Comparison of ENCODE assay signal across 25 cellular contexts in genomic region chr11:113952070-113952469, GRCh38. TPM values are rescaled to one million over a fixed set of nuclear protein-coding genes. Genes with fewer than 3 reads are reported as not detected.
DNase-seq lines count a peak whose midpoint lies in the region; ATAC-seq and TF ChIP-seq lines count a peak whose summit lies in the region.
"Had no signal": no experiment of that assay in that cellular context is flagged by ENCODE, and none has a peak within 500 bp of the region (broad histone marks: within the 10 kb centered on the region; RNA-seq: fewer than 3 reads in every experiment).

No MANE protein-coding gene starts in this region.

- H3K4me1 ChIP-seq in lower lobe of right lung: no peaks in the 10 kb centered on the region

- H3K36me3 ChIP-seq in lower lobe of right lung: no peaks in the 10 kb centered on the region
- H3K36me3 ChIP-seq: HAP-1, Peyer's patch had no signal

- peaks cover 5% of the 10 kb centered on the region for H3K27me3 ChIP-seq in lower lobe of right lung (ENCODE audit: low read depth)
- H3K27me3 ChIP-seq: Peyer's patch had no signal

- H3K9me3 ChIP-seq in lower lobe of right lung: no peaks in the 10 kb centered on the region
- H3K9me3 ChIP-seq: HAP-1, Peyer's patch had no signal

- intact Hi-C loops in lower lobe of right lung (cut with DNase I): no loop called here

- TF ChIP-seq CTCF in lower lobe of right lung (IDR thresholded peaks at IDR 0.05): no peak

- DNase-seq in NCI-H1417 (lab: John Stamatoyannopoulos, UW) (peak in 2 of 3 experiments; percentile 25), NCI-H1417 treated with DMSO at 0.1 percent for 48 hours (lab: John Stamatoyannopoulos, UW) (no peak), SK-N-DZ (ENCODE audit: low spot score) (peak; percentile 83), lower lobe of right lung (no peak), superior temporal gyrus (ENCODE audit: extremely low spot score) (no peak)
- DNase-seq: 8988T; Calu3; CD4-positive, alpha-beta memory T cell; EL; NCI-H1048; NCI-H146; NCI-H2081; NCI-H2171 treated with DMSO at 0.1 percent for 48 hours; NCI-H446 treated with DMSO at 0.1 percent for 48 hours; NCI-H69; Peyer's patch had no signal

- ATAC-seq in lower lobe of right lung (peak; percentile 18 to 36), HG02970 (IDR thresholded peaks at IDR 0.05; ENCODE audit: low FRiP score, unreplicated experiment) (no peak), HG02840 (IDR thresholded peaks at IDR 0.05; ENCODE audit: low FRiP score, unreplicated experiment) (no peak)
- ATAC-seq: GM12878 had no signal

- H3K27ac ChIP-seq in lower lobe of right lung: no peak overlapping the region
- peak overlapping the region; percentile 27 for H3K27ac ChIP-seq in temporal lobe (ENCODE audit: low read depth, low read length)
- H3K27ac ChIP-seq: Peyer's patch had no signal

- no peak overlapping the region for H3K4me3 ChIP-seq in lower lobe of right lung
- H3K4me3 ChIP-seq: GM12878, HAP-1, K562, Peyer's patch had no signal

RNA-seq across cellular contexts. Expression of gene HTR3A, which starts 22.8 kb away (rescaled TPM):
- 10.2 and 15.4 TPM in 2 replicates for polyA plus RNA-seq in SK-N-DZ (2014; cell fraction: cytosol; rRNA removed)
- 7.5 and 7.6 TPM in 2 replicates for polyA plus RNA-seq in SK-N-DZ (2014; cell fraction: nucleus; rRNA removed)
- total RNA-seq in lower lobe of right lung: not detected
- total RNA-seq in temporal lobe: 0.74 TPM
- total RNA-seq: Calu3; CD4-positive, alpha-beta memory T cell; GM12878; K562; Right ventricle myocardium inferior; SK-MEL-5 had no signal
- polyA plus RNA-seq: AG04450, GM12878, K562 had no signal

RNA-seq across cellular contexts. Expression of gene HTR3B, which starts 47.5 kb away (rescaled TPM):
- polyA plus RNA-seq in SK-N-DZ (2014; cell fraction: cytosol; rRNA removed): not detected in 2 replicates
- polyA plus RNA-seq in SK-N-DZ (2014; cell fraction: nucleus; rRNA removed): not detected in 2 replicates
- total RNA-seq in lower lobe of right lung: not detected
- 0.25 TPM for total RNA-seq in temporal lobe
- total RNA-seq: Calu3; CD4-positive, alpha-beta memory T cell; GM12878; K562; Right ventricle myocardium inferior had no signal
- polyA plus RNA-seq: AG04450; CD4-positive, alpha-beta memory T cell; GM12878; K562 had no signal

Comparison
In these comparisons a context has a peak if more than half of its experiments do, and no peak if none do; other contexts are left out.
1. DNase-seq: peak in NCI-H1417 (2 of 3) and SK-N-DZ (single experiment); none in NCI-H1417 treated with DMSO at 0.1 percent for 48 hours (single experiment), lower lobe of right lung (single experiment) and superior temporal gyrus (single experiment).
2. ATAC-seq: peak in lower lobe of right lung (2 of 2); none in HG02970 (single experiment) and HG02840 (single experiment).